ENCODE assay signal across 1 cellular context in genomic region chr5:131224387-131225191, GRCh38.
TF ChIP-seq lines count a peak whose summit lies in the region.

No MANE protein-coding gene starts in this region.

TF ChIP-seq in K562, 482 proteins besides CTCF, POLR2A, EP300 and RAD21:
- TF ChIP-seq RBFOX2 (IDR thresholded peaks at IDR 0.05; ENCODE audit: low read depth, low read length) = no peak
- TF ChIP-seq PKNOX1 (IDR thresholded peaks at IDR 0.05) = no peak
- no peak for TF ChIP-seq ZBTB17 (CRISPR knock-in tag; IDR thresholded peaks at IDR 0.05)
- TF ChIP-seq CBFA2T3 (IDR thresholded peaks at IDR 0.05) = no peak
- TF ChIP-seq ETV6 (IDR thresholded peaks at IDR 0.05; ENCODE audit: borderline replicate concordance in 1 of 2, low read depth in 2 of 2, low read length in 1 of 2) = no peak
- no peak for TF ChIP-seq ETV6 (CRISPR knock-in tag; IDR thresholded peaks at IDR 0.05; ENCODE audit: borderline replicate concordance)
- TF ChIP-seq CC2D1A (IDR thresholded peaks at IDR 0.05) = no peak
- no peak for TF ChIP-seq ASH1L (IDR thresholded peaks at IDR 0.05; ENCODE audit: borderline replicate concordance, low read depth, partially characterized antibody)
- TF ChIP-seq IRF2 (CRISPR knock-in tag; IDR thresholded peaks at IDR 0.05) = no peak
- TF ChIP-seq SNAPC5 (CRISPR knock-in tag; IDR thresholded peaks at IDR 0.05) = no peak
- no peak for TF ChIP-seq MCM5 (IDR thresholded peaks at IDR 0.05; ENCODE audit: low read depth)
- no peak for TF ChIP-seq ZNF239 (CRISPR knock-in tag; IDR thresholded peaks at IDR 0.05)
- no peak for TF ChIP-seq E2F4 (CRISPR knock-in tag; IDR thresholded peaks at IDR 0.05; ENCODE audit: low read depth)
- no peak for TF ChIP-seq ERF (CRISPR knock-in tag; IDR thresholded peaks at IDR 0.05)
- no peak for TF ChIP-seq PTTG1 (tag; IDR thresholded peaks at IDR 0.05; ENCODE audit: low read depth)
- TF ChIP-seq MBD2 (IDR thresholded peaks at IDR 0.05; ENCODE audit: borderline replicate concordance, low read depth) = no peak
